In genomic region chr3:165389064-165389463, GRCh38 we compare ENCODE assay signal across 29 cellular contexts.
A peak's percentile ranks its signal among the peaks of the same experiment; 100 is the strongest.
DNase-seq lines count a peak whose midpoint lies in the region; ATAC-seq and TF ChIP-seq lines count a peak whose summit lies in the region.
"Had no signal": no experiment of that assay in that cellular context is flagged by ENCODE, and none has a peak within 500 bp of the region (broad histone marks: within the 10 kb centered on the region; RNA-seq: fewer than 3 reads in every experiment).

No MANE protein-coding gene starts in this region.

- H3K36me3 Mint-ChIP-seq in MCF 10A (ENCODE audit: insufficient read depth, unreplicated experiment) (no peaks in the 10 kb centered on the region), chondrocyte (ENCODE audit: low read depth) (no peaks in the 10 kb centered on the region)
- H3K36me3 Mint-ChIP-seq: CD8-positive, alpha-beta T cell; neural progenitor cell; stimulated activated effector memory CD8-positive, alpha-beta T cell treated with anti-CD3 and anti-CD28 coated beads, Interleukin-12 subunit alpha, Interleukin-12 subunit beta, amount 100 ng/mL, for 72 hours had no signal

- ATAC-seq in heart left ventricle = peak in 3 of 4 donors; percentile 36 to 67 (median 42)
- peak; percentile 53 to 60 for ATAC-seq in gastrocnemius medialis
- ATAC-seq: A549; activated CD4-positive, alpha-beta T cell treated with anti-CD3 and anti-CD28 coated beads for 36 hours; activated naive CD8-positive, alpha-beta T cell treated with anti-CD3 and anti-CD28 coated beads, Interleukin-2, amount 50 U/mL, for 24 hours; CD8-positive, alpha-beta T cell; effector memory CD8-positive, alpha-beta T cell; HepG2; right lobe of liver; stimulated activated effector memory CD8-positive, alpha-beta T cell treated with anti-CD3 and anti-CD28 coated beads, Interleukin-12 subunit alpha, Interleukin-12 subunit beta, amount 100 ng/mL, for 72 hours had no signal

- no peaks in the 10 kb centered on the region for H3K9me3 ChIP-seq in breast epithelium
- peaks cover 0 to 7% (median 0%) of the 10 kb centered on the region in 12 donors for H3K9me3 ChIP-seq in heart left ventricle
- no peaks in the 10 kb centered on the region for H3K9me3 ChIP-seq in gastrocnemius medialis
- H3K9me3 ChIP-seq: A549, right lobe of liver, upper lobe of left lung had no signal

- H3K4me3 Mint-ChIP-seq in MCF 10A (ENCODE audit: unreplicated experiment) = no peak overlapping the region
- no peak overlapping the region for H3K4me3 Mint-ChIP-seq in chondrocyte (ENCODE audit: unreplicated experiment)
- H3K4me3 Mint-ChIP-seq: activated CD4-positive, alpha-beta T cell treated with anti-CD3 and anti-CD28 coated beads for 36 hours; activated naive CD8-positive, alpha-beta T cell treated with anti-CD3 and anti-CD28 coated beads, Interleukin-2, amount 50 U/mL, for 24 hours; CD8-positive, alpha-beta T cell; effector memory CD8-positive, alpha-beta T cell; neural progenitor cell; stimulated activated effector memory CD8-positive, alpha-beta T cell treated with anti-CD3 and anti-CD28 coated beads, Interleukin-12 subunit alpha, Interleukin-12 subunit beta, amount 100 ng/mL, for 72 hours had no signal

- CTCF ChIA-PET in MCF 10A (lab: Yijun Ruan, JAX) = interaction anchor here (0.6 kb wide), 1 partner anchor 40 kb away, joined by 3 read pairs; no protein-coding TSS in a partner anchor

- H3K27ac Mint-ChIP-seq in MCF 10A (ENCODE audit: low read depth, unreplicated experiment) (peak overlapping the region; percentile 78), chondrocyte (ENCODE audit: unreplicated experiment) (no peak overlapping the region)
- H3K27ac Mint-ChIP-seq: activated CD4-positive, alpha-beta T cell treated with anti-CD3 and anti-CD28 coated beads for 36 hours; activated naive CD8-positive, alpha-beta T cell treated with anti-CD3 and anti-CD28 coated beads, Interleukin-2, amount 50 U/mL, for 24 hours; CD8-positive, alpha-beta T cell; effector memory CD8-positive, alpha-beta T cell; neural progenitor cell; stimulated activated effector memory CD8-positive, alpha-beta T cell treated with anti-CD3 and anti-CD28 coated beads, Interleukin-12 subunit alpha, Interleukin-12 subunit beta, amount 100 ng/mL, for 72 hours had no signal

- no peak for TF ChIP-seq POLR2A in breast epithelium (IDR thresholded peaks at IDR 0.05)
- TF ChIP-seq POLR2A in heart left ventricle (IDR thresholded peaks at IDR 0.05) = no peak
- no peak for TF ChIP-seq POLR2A in gastrocnemius medialis (IDR thresholded peaks at IDR 0.05)

- H3K27me3 ChIP-seq in breast epithelium (no peaks in the 10 kb centered on the region), heart left ventricle (no peaks in the 10 kb centered on the region), gastrocnemius medialis (no peaks in the 10 kb centered on the region)
- H3K27me3 ChIP-seq: esophagus muscularis mucosa, neural progenitor cell, right lobe of liver, upper lobe of left lung had no signal

- no peaks in the 10 kb centered on the region for H3K27me3 Mint-ChIP-seq in MCF 10A (ENCODE audit: insufficient read depth, unreplicated experiment)
- H3K27me3 Mint-ChIP-seq in chondrocyte (ENCODE audit: low read depth) = no peaks in the 10 kb centered on the region
- H3K27me3 Mint-ChIP-seq: activated CD4-positive, alpha-beta T cell treated with anti-CD3 and anti-CD28 coated beads for 36 hours; activated naive CD8-positive, alpha-beta T cell treated with anti-CD3 and anti-CD28 coated beads, Interleukin-2, amount 50 U/mL, for 24 hours; effector memory CD8-positive, alpha-beta T cell had no signal

- H3K4me1 ChIP-seq in breast epithelium (no peaks in the 10 kb centered on the region), heart left ventricle (no peaks in the 10 kb centered on the region), gastrocnemius medialis (no peaks in the 10 kb centered on the region)
- H3K4me1 ChIP-seq: A549, neural progenitor cell, right lobe of liver, upper lobe of left lung had no signal

- H3K4me3 ChIP-seq in breast epithelium (no peak overlapping the region), heart left ventricle (no peak overlapping the region), gastrocnemius medialis (no peak overlapping the region)
- H3K4me3 ChIP-seq: A549, esophagus muscularis mucosa, GM23248, neural progenitor cell, right lobe of liver, upper lobe of left lung had no signal

- H3K4me1 Mint-ChIP-seq in MCF 10A (ENCODE audit: insufficient read depth, unreplicated experiment) (peaks cover 11% of the 10 kb centered on the region), chondrocyte (ENCODE audit: low read depth) (no peaks in the 10 kb centered on the region)
- H3K4me1 Mint-ChIP-seq: activated CD4-positive, alpha-beta T cell treated with anti-CD3 and anti-CD28 coated beads for 36 hours; activated naive CD8-positive, alpha-beta T cell treated with anti-CD3 and anti-CD28 coated beads, Interleukin-2, amount 50 U/mL, for 24 hours; neural progenitor cell; stimulated activated effector memory CD8-positive, alpha-beta T cell treated with anti-CD3 and anti-CD28 coated beads, Interleukin-12 subunit alpha, Interleukin-12 subunit beta, amount 100 ng/mL, for 72 hours had no signal

- POLR2A ChIA-PET in MCF 10A (lab: Yijun Ruan, JAX) = no interaction called here

- no peaks in the 10 kb centered on the region for H3K9me3 Mint-ChIP-seq in MCF 10A (ENCODE audit: unreplicated experiment)
- peaks cover 4% of the 10 kb centered on the region for H3K9me3 Mint-ChIP-seq in chondrocyte (ENCODE audit: low read depth)
- H3K9me3 Mint-ChIP-seq: neural progenitor cell had no signal

- DNase-seq in MCF 10A (ENCODE audit: unreplicated experiment) (peak; percentile 20), breast epithelium (ENCODE audit: low spot score in 2 of 2) (no peak), epidermal melanocyte (ENCODE audit: insufficient read length, low spot score) (peak; percentile 20), heart left ventricle (no peak), gastrocnemius medialis (peak in 1 of 2 donors; percentile 30), chondrocyte (ENCODE audit: low spot score) (no peak), DMS153 treated with DMSO at 0.1 percent for 48 hours (lab: John Stamatoyannopoulos, UW; ENCODE audit: unreplicated experiment) (no peak)
- DNase-seq in stimulated activated CD4-positive, alpha-beta T cell treated with anti-CD3 and anti-CD28 coated beads, Interleukin-4, amount 100 ng/mL, for 4 hours = no peak
- DNase-seq: activated CD4-positive, alpha-beta T cell treated with anti-CD3 and anti-CD28 coated beads for 36 hours; activated effector memory CD4-positive, alpha-beta T cell treated with Interleukin-2 at 50 U/mL for 16 hours; activated naive CD8-positive, alpha-beta T cell treated with anti-CD3 and anti-CD28 coated beads, Interleukin-2, amount 50 U/mL, for 24 hours; AML-193; CD8-positive, alpha-beta T cell; effector memory CD8-positive, alpha-beta T cell; GM23248; head of caudate nucleus; Karpas-422; mammary epithelial cell; NCI-H1436; NCI-H526 treated with DMSO at 0.1 percent for 48 hours; right lobe of liver; stimulated activated CD4-positive, alpha-beta T cell treated with anti-CD3 and anti-CD28 coated beads, Interleukin-12 subunit alpha, Interleukin-12 subunit beta, amount 100 ng/mL, for 4 hours; stimulated activated CD4-positive, alpha-beta T cell treated with anti-CD3 and anti-CD28 coated beads, Interleukin-4, amount 100 ng/mL, for 1 hour; upper lobe of left lung had no signal

- H3K27ac ChIP-seq in breast epithelium = no peak overlapping the region
- no peak overlapping the region for H3K27ac ChIP-seq in heart left ventricle
- H3K27ac ChIP-seq in gastrocnemius medialis = peak overlapping the region in 2 of 4 donors; percentile 40 to 59
- H3K27ac ChIP-seq: A549, GM23248, neural progenitor cell, right lobe of liver, upper lobe of left lung had no signal

- BruUV-seq in MCF 10A (replicated peaks; lab: Mats Ljungman, UMichigan) = no TSS peak

- H3K36me3 ChIP-seq in breast epithelium (no peaks in the 10 kb centered on the region), heart left ventricle (no peaks in the 10 kb centered on the region), gastrocnemius medialis (no peaks in the 10 kb centered on the region)
- H3K36me3 ChIP-seq: esophagus muscularis mucosa, neural progenitor cell, right lobe of liver, upper lobe of left lung had no signal

- TF ChIP-seq CTCF in MCF 10A (IDR thresholded peaks at IDR 0.05; ENCODE audit: unreplicated experiment) (no peak), breast epithelium (IDR thresholded peaks at IDR 0.05) (no peak), heart left ventricle (IDR thresholded peaks at IDR 0.05) (no peak), gastrocnemius medialis (IDR thresholded peaks at IDR 0.05 in 4 of 5, conservative IDR thresholded peaks at IDR 0.05 in 1 of 5) (no peak), chondrocyte (IDR thresholded peaks at IDR 0.05) (no peak)

- in situ Hi-C loops in gastrocnemius medialis (cut with MboI; ENCODE audit: low sequenced_read_pairs in 4 of 4) = no loop called here

- intact Hi-C loops in MCF 10A (cut with micrococcal nuclease) = no loop called here
- intact Hi-C loops in breast epithelium (cut with DNase I; ENCODE audit: low total_unique reads) = no loop called here
- intact Hi-C loops in heart left ventricle (cut with DNase I) = no loop called here
- intact Hi-C loops in gastrocnemius medialis (cut with DNase I; ENCODE audit: low total_unique reads) = no loop called here

Comparison
In these comparisons a context has a peak if more than half of its experiments do, and no peak if none do; other contexts are left out.
1. DNase-seq: peak in MCF 10A (single experiment) and epidermal melanocyte (single experiment); none in breast epithelium (0 of 2), heart left ventricle (0 of 5), chondrocyte (single experiment), DMS153 treated with DMSO at 0.1 percent for 48 hours (single experiment) and stimulated activated CD4-positive, alpha-beta T cell treated with anti-CD3 and anti-CD28 coated beads, Interleukin-4, amount 100 ng/mL, for 4 hours (0 of 2).